ENCODE assay signal across 1 cellular context in the genomic region with DNA sequence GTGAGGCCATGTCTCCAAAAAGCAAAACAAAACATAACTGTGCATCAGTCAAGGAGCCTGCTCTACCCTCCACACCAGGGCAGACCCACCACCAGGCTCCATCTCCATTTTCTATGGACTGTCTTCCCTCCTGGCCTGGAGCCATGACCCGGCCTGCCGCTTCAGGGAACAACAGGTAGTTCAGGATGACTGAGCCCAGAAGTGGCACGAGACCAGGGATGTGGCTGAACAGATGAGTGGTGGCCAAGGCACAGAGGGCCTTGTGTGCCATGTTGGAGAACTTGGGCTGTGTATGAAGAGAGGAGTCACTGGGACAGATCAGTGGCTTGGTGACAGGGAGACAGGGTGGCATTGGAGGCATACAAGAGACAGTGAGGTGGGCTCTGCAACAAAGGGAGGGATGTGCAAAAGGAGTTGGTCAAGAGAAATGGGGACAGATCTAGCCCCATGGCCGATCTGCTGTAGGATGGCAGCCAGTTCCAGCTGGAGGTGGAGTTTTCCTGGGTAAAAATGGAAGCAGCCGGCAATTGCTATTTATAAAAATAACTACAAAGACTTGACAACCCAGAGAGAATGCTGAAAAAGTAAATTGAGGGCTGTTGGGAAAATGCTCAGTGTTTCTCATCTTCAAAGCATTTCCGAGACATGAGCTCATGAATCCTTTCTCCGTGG.
TF ChIP-seq lines count a peak whose summit lies in the region.

No MANE protein-coding gene starts in this region.

TF ChIP-seq in SK-N-SH, 30 proteins besides CTCF, POLR2A, EP300 and RAD21:
- no peak for TF ChIP-seq RXRA (IDR thresholded peaks at IDR 0.05; ENCODE audit: borderline replicate concordance, low read depth)
- no peak for TF ChIP-seq NFIC (IDR thresholded peaks at IDR 0.05; ENCODE audit: borderline replicate concordance)
- TF ChIP-seq POLR2AphosphoS5 (IDR thresholded peaks at IDR 0.05; ENCODE audit: low read depth, low read length), result no peak
- TF ChIP-seq, protein P1, sequence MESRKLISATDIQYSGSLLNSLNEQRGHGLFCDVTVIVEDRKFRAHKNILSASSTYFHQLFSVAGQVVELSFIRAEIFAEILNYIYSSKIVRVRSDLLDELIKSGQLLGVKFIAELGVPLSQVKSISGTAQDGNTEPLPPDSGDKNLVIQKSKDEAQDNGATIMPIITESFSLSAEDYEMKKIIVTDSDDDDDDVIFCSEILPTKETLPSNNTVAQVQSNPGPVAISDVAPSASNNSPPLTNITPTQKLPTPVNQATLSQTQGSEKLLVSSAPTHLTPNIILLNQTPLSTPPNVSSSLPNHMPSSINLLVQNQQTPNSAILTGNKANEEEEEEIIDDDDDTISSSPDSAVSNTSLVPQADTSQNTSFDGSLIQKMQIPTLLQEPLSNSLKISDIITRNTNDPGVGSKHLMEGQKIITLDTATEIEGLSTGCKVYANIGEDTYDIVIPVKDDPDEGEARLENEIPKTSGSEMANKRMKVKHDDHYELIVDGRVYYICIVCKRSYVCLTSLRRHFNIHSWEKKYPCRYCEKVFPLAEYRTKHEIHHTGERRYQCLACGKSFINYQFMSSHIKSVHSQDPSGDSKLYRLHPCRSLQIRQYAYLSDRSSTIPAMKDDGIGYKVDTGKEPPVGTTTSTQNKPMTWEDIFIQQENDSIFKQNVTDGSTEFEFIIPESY (IDR thresholded peaks at IDR 0.05; ENCODE audit: borderline replicate concordance, low read depth), result no peak
- TF ChIP-seq FOXJ3 (CRISPR knock-in tag; IDR thresholded peaks at IDR 0.05), result no peak
- no peak for TF ChIP-seq FOSL2 (IDR thresholded peaks at IDR 0.05; ENCODE audit: borderline replicate concordance, low read depth)
- no peak for TF ChIP-seq JUND (IDR thresholded peaks at IDR 0.05)
- TF ChIP-seq SMC3 (IDR thresholded peaks at IDR 0.05; ENCODE audit: low read depth, low read length), result no peak
- TF ChIP-seq TAF1 (IDR thresholded peaks at IDR 0.05; ENCODE audit: borderline replicate concordance, low read depth, low read length), result no peak
- TF ChIP-seq RCOR1 (IDR thresholded peaks at IDR 0.05; ENCODE audit: low read length), result no peak
- TF ChIP-seq, protein P2, sequence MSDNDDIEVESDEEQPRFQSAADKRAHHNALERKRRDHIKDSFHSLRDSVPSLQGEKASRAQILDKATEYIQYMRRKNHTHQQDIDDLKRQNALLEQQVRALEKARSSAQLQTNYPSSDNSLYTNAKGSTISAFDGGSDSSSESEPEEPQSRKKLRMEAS (IDR thresholded peaks at IDR 0.05; ENCODE audit: low read depth), result no peak
